In genomic region chr2:49640630-49641029, GRCh38 we compare ENCODE assay signal across 30 cellular contexts.
"Had no signal": no experiment of that assay in that cellular context is flagged by ENCODE, and none has a peak within 500 bp of the region (broad histone marks: within the 10 kb centered on the region; RNA-seq: fewer than 3 reads in every experiment).

No MANE protein-coding gene starts in this region.

- H3K27me3 Mint-ChIP-seq: activated CD4-positive, alpha-beta T cell treated with anti-CD3 and anti-CD28 coated beads, Interleukin-2, amount 10 ng/mL, durations not matched to agents 24 days and 14 days; activated CD8-positive, alpha-beta T cell treated with anti-CD3 and anti-CD28 coated beads for 36 hours; activated T-cell treated with anti-CD3 and anti-CD28 coated beads, Interleukin-2, amount 50 U/mL, for 24 hours; T-cell had no signal

- H3K9me3 ChIP-seq: adrenal gland, body of pancreas, breast epithelium, Peyer's patch, SJSA1 had no signal

- H3K4me3 ChIP-seq: adrenal gland, body of pancreas, breast epithelium, Peyer's patch, SJSA1 had no signal

- H3K9ac ChIP-seq: KMS-11 had no signal

- H3K4me1 Mint-ChIP-seq: activated CD4-positive, alpha-beta T cell treated with anti-CD3 and anti-CD28 coated beads, Interleukin-2, amount 10 ng/mL, durations not matched to agents 24 days and 14 days; T-cell had no signal

- H3K27me3 ChIP-seq: adrenal gland, body of pancreas, breast epithelium, Peyer's patch, SJSA1 had no signal

- H3K27ac ChIP-seq: adrenal gland, body of pancreas, breast epithelium, KMS-11, Peyer's patch, SJSA1, VCaP had no signal

- H3K9me3 Mint-ChIP-seq: activated CD4-positive, alpha-beta T cell treated with anti-CD3 and anti-CD28 coated beads, Interleukin-2, amount 10 ng/mL, durations not matched to agents 24 days and 14 days; activated naive CD4-positive, alpha-beta T cell treated with anti-CD3 and anti-CD28 coated beads for 36 hours had no signal

- H3K27ac Mint-ChIP-seq: activated CD4-positive, alpha-beta T cell treated with anti-CD3 and anti-CD28 coated beads, Interleukin-2, amount 10 ng/mL, durations not matched to agents 24 days and 14 days; activated CD8-positive, alpha-beta T cell treated with anti-CD3 and anti-CD28 coated beads for 36 hours; activated naive CD4-positive, alpha-beta T cell treated with anti-CD3 and anti-CD28 coated beads for 36 hours; activated naive CD4-positive, alpha-beta T cell treated with anti-CD3 and anti-CD28 coated beads, Interleukin-2, amount 50 U/mL, for 72 hours; activated T-cell treated with anti-CD3 and anti-CD28 coated beads, Interleukin-2, amount 50 U/mL, for 24 hours; activated T-helper 1 cell treated with anti-CD3 and anti-CD28 coated beads, Interleukin-12 subunit alpha, Interleukin-12 subunit beta, Interleukin-2, Interleukin-4 antibody, amounts not matched to agents 30 ng/mL and 10 ng/mL and 1 ng/mL, durations not matched to agents 14 hours and 24 hours and 36 hours; T-cell had no signal

- H3K4me2 ChIP-seq: KMS-11 had no signal

- H3K4me1 ChIP-seq: adrenal gland, body of pancreas, breast epithelium, Peyer's patch, SJSA1 had no signal

- ATAC-seq: activated CD8-positive, alpha-beta T cell treated with anti-CD3 and anti-CD28 coated beads for 36 hours; activated naive CD4-positive, alpha-beta T cell treated with anti-CD3 and anti-CD28 coated beads, Interleukin-2, amount 50 U/mL, for 72 hours; body of pancreas; PC-3; SK-N-SH treated with all-trans-retinoic acid at 6 μM for 48 hours; T-cell had no signal

- H3K36me3 ChIP-seq: adrenal gland, breast epithelium, Peyer's patch, SJSA1 had no signal

- DNase-seq: activated CD4-positive, alpha-beta T cell treated with anti-CD3 and anti-CD28 coated beads, Interleukin-2, amount 10 ng/mL, durations not matched to agents 24 days and 14 days; activated CD4-positive, alpha-beta T cell treated with anti-CD3 and anti-CD28 coated beads, Interleukin-2, amount 50 U/mL, for 4 hours; activated CD4-positive, CD25-positive, alpha-beta regulatory T cell; activated CD8-positive, alpha-beta T cell treated with anti-CD3 and anti-CD28 coated beads for 36 hours; activated gamma-delta T cell treated with Interleukin-2 at 50 U/mL for 16 hours; activated naive CD4-positive, alpha-beta T cell treated with anti-CD3 and anti-CD28 coated beads for 36 hours; activated T-cell treated with anti-CD3 and anti-CD28 coated beads, Interleukin-2, amount 50 U/mL, for 24 hours; adrenal gland; body of pancreas; MM.1S; MV-4-11; NCI-H1092; NCI-H1436 treated with DMSO at 0.1 percent for 48 hours; NCI-H2029; NCI-H345; NCI-H524 treated with DMSO at 0.1 percent for 48 hours; PC-3; Peyer's patch; RPMI8226; SHP77 treated with DMSO at 0.1 percent for 48 hours; T-cell; T-helper 2 cell; T-helper 9 cell had no signal

- H3K36me3 Mint-ChIP-seq: activated naive CD4-positive, alpha-beta T cell treated with anti-CD3 and anti-CD28 coated beads, Interleukin-2, amount 50 U/mL, for 72 hours; T-cell had no signal

- H3K4me3 Mint-ChIP-seq: activated CD4-positive, alpha-beta T cell treated with anti-CD3 and anti-CD28 coated beads, Interleukin-2, amount 10 ng/mL, durations not matched to agents 24 days and 14 days; activated CD8-positive, alpha-beta T cell treated with anti-CD3 and anti-CD28 coated beads for 36 hours; activated naive CD4-positive, alpha-beta T cell treated with anti-CD3 and anti-CD28 coated beads for 36 hours; activated T-cell treated with anti-CD3 and anti-CD28 coated beads, Interleukin-2, amount 50 U/mL, for 24 hours; activated T-helper 1 cell treated with anti-CD3 and anti-CD28 coated beads, Interleukin-12 subunit alpha, Interleukin-12 subunit beta, Interleukin-2, Interleukin-4 antibody, amounts not matched to agents 30 ng/mL and 10 ng/mL and 1 ng/mL, durations not matched to agents 14 hours and 24 hours and 36 hours; T-cell had no signal
